Comparison of ENCODE assay signal across 9 cellular contexts in the genomic region with DNA sequence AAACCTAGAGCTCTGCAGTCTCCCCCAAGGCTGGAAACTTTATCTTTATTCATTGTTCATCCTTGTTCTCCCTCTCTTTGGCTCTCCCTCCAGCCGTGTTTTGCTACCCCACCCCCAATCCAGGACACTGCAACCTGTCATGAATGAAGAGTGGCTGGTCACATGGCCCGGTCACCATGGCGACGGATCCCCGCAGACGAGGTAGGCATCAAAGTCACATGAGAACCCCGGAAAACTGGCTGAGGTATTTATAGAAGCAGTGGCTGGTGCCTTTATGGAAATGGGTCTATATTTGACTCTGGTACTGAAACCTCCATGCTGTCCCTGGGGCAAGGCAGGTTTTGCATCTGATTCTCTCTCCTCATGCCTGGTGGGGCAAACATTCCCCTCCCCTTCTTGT. TPM values are rescaled to one million over a fixed set of nuclear protein-coding genes. Genes with fewer than 3 reads are reported as not detected.
DNase-seq lines count a peak whose midpoint lies in the region; ATAC-seq lines count a peak whose summit lies in the region.
"Had no signal": no experiment of that assay in that cellular context is flagged by ENCODE, and none has a peak within 500 bp of the region (broad histone marks: within the 10 kb centered on the region; RNA-seq: fewer than 3 reads in every experiment).

No MANE protein-coding gene starts in this region.

- H3K4me3 Mint-ChIP-seq in activated CD4-positive, alpha-beta T cell treated with anti-CD3 and anti-CD28 coated beads, Interleukin-2, amount 10 ng/mL, durations not matched to agents 24 days and 14 days, result no peak overlapping the region

- H3K4me1 Mint-ChIP-seq in activated CD4-positive, alpha-beta T cell treated with anti-CD3 and anti-CD28 coated beads, Interleukin-2, amount 10 ng/mL, durations not matched to agents 24 days and 14 days, result peaks cover 8% of the 10 kb centered on the region

- peak overlapping the region; percentile 81 for H3K27ac ChIP-seq in cingulate gyrus (ENCODE audit: low read depth, low read length)
- H3K27ac ChIP-seq: heart left ventricle had no signal

- DNase-seq in activated CD4-positive, alpha-beta T cell treated with anti-CD3 and anti-CD28 coated beads, Interleukin-2, amount 10 ng/mL, durations not matched to agents 24 days and 14 days, result peak; percentile 75
- DNase-seq in activated CD4-positive, alpha-beta T cell treated with anti-CD3 and anti-CD28 coated beads, Interleukin-2, amount 50 U/mL, for 4 hours, result no peak
- DNase-seq in NCI-H524 treated with DMSO at 0.1 percent for 48 hours (lab: John Stamatoyannopoulos, UW) (peak; percentile 18), NOMO-1 treated with dmso at 0.1 percent for 144 hours (lab: John Stamatoyannopoulos, UW; ENCODE audit: unreplicated experiment) (no peak)
- peak; percentile 22 to 38 for DNase-seq in stimulated activated CD4-positive, alpha-beta T cell treated with anti-CD3 and anti-CD28 coated beads, Interleukin-2, amount 100 ng/mL, for 24 hours
- no peak for DNase-seq in activated CD4-positive, CD25-positive, alpha-beta regulatory T cell treated with anti-CD3 and anti-CD28 coated beads, Interleukin-2, amount 50 U/mL, for 72 hours

- H3K9me3 Mint-ChIP-seq in activated CD4-positive, alpha-beta T cell treated with anti-CD3 and anti-CD28 coated beads, Interleukin-2, amount 10 ng/mL, durations not matched to agents 24 days and 14 days, result no peaks in the 10 kb centered on the region

- H3K27me3 Mint-ChIP-seq in activated CD4-positive, alpha-beta T cell treated with anti-CD3 and anti-CD28 coated beads, Interleukin-2, amount 10 ng/mL, durations not matched to agents 24 days and 14 days, result peaks cover 41% of the 10 kb centered on the region

- no peaks in the 10 kb centered on the region for H3K36me3 Mint-ChIP-seq in activated CD4-positive, alpha-beta T cell treated with anti-CD3 and anti-CD28 coated beads, Interleukin-2, amount 10 ng/mL, durations not matched to agents 24 days and 14 days (ENCODE audit: low read depth)

- intact Hi-C loops in activated CD4-positive, alpha-beta T cell treated with anti-CD3 and anti-CD28 coated beads, Interleukin-2, amount 10 ng/mL, durations not matched to agents 24 days and 14 days (cut with micrococcal nuclease), result no loop called here

- ATAC-seq in GM18517 (IDR thresholded peaks at IDR 0.05; ENCODE audit: unreplicated experiment), result no peak

- H3K27ac Mint-ChIP-seq in activated CD4-positive, alpha-beta T cell treated with anti-CD3 and anti-CD28 coated beads, Interleukin-2, amount 10 ng/mL, durations not matched to agents 24 days and 14 days, result no peak overlapping the region

RNA-seq across cellular contexts. Expression of a gene that starts 13.4 kb away (rescaled TPM):
- total RNA-seq in activated CD4-positive, alpha-beta T cell treated with anti-CD3 and anti-CD28 coated beads, Interleukin-2, amount 10 ng/mL, durations not matched to agents 24 days and 14 days, result 0.05 TPM in 1 of 2 replicates, not detected in the other

RNA-seq across cellular contexts. Expression of a gene that starts 24.7 kb away (rescaled TPM):
- not detected in 2 replicates for total RNA-seq in activated CD4-positive, alpha-beta T cell treated with anti-CD3 and anti-CD28 coated beads, Interleukin-2, amount 10 ng/mL, durations not matched to agents 24 days and 14 days
- total RNA-seq: heart left ventricle had no signal

Comparison
In these comparisons a context has a peak if more than half of its experiments do, and no peak if none do; other contexts are left out.
1. DNase-seq: peak in activated CD4-positive, alpha-beta T cell treated with anti-CD3 and anti-CD28 coated beads, Interleukin-2, amount 10 ng/mL, durations not matched to agents 24 days and 14 days (single experiment), NCI-H524 treated with DMSO at 0.1 percent for 48 hours (single experiment) and stimulated activated CD4-positive, alpha-beta T cell treated with anti-CD3 and anti-CD28 coated beads, Interleukin-2, amount 100 ng/mL, for 24 hours (2 of 2); none in activated CD4-positive, alpha-beta T cell treated with anti-CD3 and anti-CD28 coated beads, Interleukin-2, amount 50 U/mL, for 4 hours (0 of 2), activated CD4-positive, CD25-positive, alpha-beta regulatory T cell treated with anti-CD3 and anti-CD28 coated beads, Interleukin-2, amount 50 U/mL, for 72 hours (single experiment) and NOMO-1 treated with dmso at 0.1 percent for 144 hours (single experiment).